In genomic region chr17:27346228-27346899, GRCh38 we compare ENCODE assay signal across 1 cellular context.
TF ChIP-seq lines count a peak whose summit lies in the region.

No MANE protein-coding gene starts in this region.

TF ChIP-seq in GM23338, 12 proteins besides CTCF, POLR2A, EP300 and RAD21:
- TF ChIP-seq EZH2phosphoT487 (IDR thresholded peaks at IDR 0.05; ENCODE audit: unreplicated experiment) (no peak), ZNF114 (CRISPR knock-in tag; IDR thresholded peaks at IDR 0.05) (no peak), REST (IDR thresholded peaks at IDR 0.05; ENCODE audit: unreplicated experiment) (no peak), CREB1 (CRISPR knock-in tag; IDR thresholded peaks at IDR 0.05; ENCODE audit: low read depth) (no peak), POLR2AphosphoS5 (IDR thresholded peaks at IDR 0.05; ENCODE audit: low read depth) (no peak)
